Comparison of ENCODE assay signal across 9 cellular contexts in genomic region chr9:1018121-1018520, GRCh38. TPM values are rescaled to one million over a fixed set of nuclear protein-coding genes. Genes with fewer than 3 reads are reported as not detected.
DNase-seq lines count a peak whose midpoint lies in the region; ATAC-seq, FAIRE-seq and TF ChIP-seq lines count a peak whose summit lies in the region.
"Had no signal": no experiment of that assay in that cellular context is flagged by ENCODE, and none has a peak within 500 bp of the region (broad histone marks: within the 10 kb centered on the region; RNA-seq: fewer than 3 reads in every experiment).

No MANE protein-coding gene starts in this region.

- no peak for TF ChIP-seq POLR2A in right lobe of liver (IDR thresholded peaks at IDR 0.05)

- TF ChIP-seq CTCF in D721Med (IDR thresholded peaks at IDR 0.05; ENCODE audit: insufficient read depth, missing control alignments) = peak; percentile 16
- peak; percentile 83 for TF ChIP-seq CTCF in VCaP (conservative IDR thresholded peaks at IDR 0.05)
- TF ChIP-seq CTCF in right lobe of liver (IDR thresholded peaks at IDR 0.05) = peak; percentile 37 to 57 (median 48)

- no peaks in the 10 kb centered on the region for H3K4me1 ChIP-seq in right lobe of liver

- H3K27ac ChIP-seq in VCaP (no peak overlapping the region), right lobe of liver (no peak overlapping the region)
- H3K27ac ChIP-seq: neutrophil had no signal

- WGBS in right lobe of liver (ENCODE audit: insufficient coverage, low coverage, low lambda C conversion rate, missing lambda C conversion rate) = 6% methylated on average over 10 of the region's 10 CpGs

- H3K9me3 ChIP-seq in right lobe of liver = no peaks in the 10 kb centered on the region
- H3K9me3 ChIP-seq: neutrophil had no signal

- no peaks in the 10 kb centered on the region for H3K36me3 ChIP-seq in right lobe of liver
- H3K36me3 ChIP-seq: neutrophil had no signal

- DNase-seq in D721Med (ENCODE audit: insufficient read length, low spot score) = no peak
- DNase-seq in HPDE6-E6E7 (ENCODE audit: extremely low spot score) = peak; percentile 37
- peak in 2 of 3 donors; percentile 36 to 56 for DNase-seq in right lobe of liver
- no peak for DNase-seq in stimulated activated naive CD4-positive, alpha-beta T cell treated with Interleukin-2 at 50 U/mL for 16 hours (lab: John Stamatoyannopoulos, UW)
- DNase-seq in cerebellar nuclear complex (lab: John Stamatoyannopoulos, UW) = no peak
- no peak for DNase-seq in effector CD4-positive, alpha-beta T cell

- H3K4me3 ChIP-seq in right lobe of liver = no peak overlapping the region

- intact Hi-C loops in right lobe of liver (cut with DNase I) = no loop called here

- FAIRE-seq in D721Med (lab: Jason Lieb, UNC) = no peak

- ATAC-seq in right lobe of liver = peak; percentile 85 to 89 (median 88)
- ATAC-seq in GM21447 (IDR thresholded peaks at IDR 0.05; ENCODE audit: unreplicated experiment) = no peak

- no peaks in the 10 kb centered on the region for H3K27me3 ChIP-seq in right lobe of liver

RNA-seq across cellular contexts. Expression of gene DMRT2, which starts 32.0 kb away (rescaled TPM):
- under 1 TPM in 1 of 6 experiments, not detected in 5; 0.49 TPM for total RNA-seq in right lobe of liver

RNA-seq across cellular contexts. Expression of gene DMRT3, which starts 41.7 kb away (rescaled TPM):
- not detected for total RNA-seq in right lobe of liver

Comparison
In these comparisons a context has a peak if more than half of its experiments do, and no peak if none do; other contexts are left out.
1. DNase-seq: peak in HPDE6-E6E7 (single experiment) and right lobe of liver (2 of 3); none in D721Med (single experiment), stimulated activated naive CD4-positive, alpha-beta T cell treated with Interleukin-2 at 50 U/mL for 16 hours (single experiment), cerebellar nuclear complex (0 of 2) and effector CD4-positive, alpha-beta T cell (single experiment).
2. CTCF ChIP-seq: peak in every context shown above with its lines; median percentile 83 in VCaP; 48 in right lobe of liver; 16 in D721Med.